In the genomic region with DNA sequence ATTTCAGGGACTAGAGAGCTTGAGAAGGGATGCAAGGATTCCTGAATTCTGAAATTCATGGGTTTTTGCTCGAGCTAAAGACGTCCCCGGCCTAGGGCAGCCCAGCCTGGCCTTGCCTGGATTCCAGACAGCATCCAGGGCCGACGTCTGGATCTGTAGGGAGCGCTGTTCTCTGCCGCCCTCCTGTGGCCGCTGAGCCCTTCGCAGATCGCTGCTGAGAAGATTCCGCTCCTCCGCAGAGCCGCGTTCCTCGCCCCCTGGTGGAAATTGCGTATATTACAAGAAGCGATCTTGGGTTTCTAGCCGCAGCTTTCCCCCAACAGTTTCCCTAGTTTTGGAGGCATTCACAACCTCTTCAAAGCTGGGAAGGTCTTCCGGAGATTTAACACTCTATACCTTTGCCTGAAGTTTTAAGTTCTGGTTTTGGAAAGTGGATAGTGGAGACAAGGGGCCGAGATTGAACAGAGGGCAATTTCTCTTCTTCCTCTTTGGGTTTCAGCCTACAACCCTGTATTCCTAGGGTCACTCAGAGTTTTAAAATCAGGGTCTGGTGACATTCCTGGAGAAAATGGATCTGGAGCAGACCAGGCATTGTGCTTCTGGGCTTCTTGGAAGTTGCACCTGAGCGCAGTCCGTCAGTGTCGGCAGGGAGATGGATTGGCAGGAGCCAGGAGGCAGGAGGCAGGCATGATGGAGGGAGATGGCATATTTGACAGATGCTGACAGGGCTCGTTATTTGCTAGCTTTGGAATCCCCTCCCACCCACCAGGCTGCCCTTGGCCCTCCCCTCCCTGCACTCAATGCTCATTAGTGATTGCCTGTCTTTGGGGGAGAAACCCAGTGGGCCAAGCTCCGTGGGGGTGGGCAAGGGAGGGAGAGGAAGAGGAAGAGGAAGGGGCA, we compare ENCODE assay signal across 8 cellular contexts. TPM values are rescaled to one million over a fixed set of nuclear protein-coding genes. Genes with fewer than 3 reads are reported as not detected.
DNase-seq lines count a peak whose midpoint lies in the region; ATAC-seq and TF ChIP-seq lines count a peak whose summit lies in the region.

No MANE protein-coding gene starts in this region.

- H3K4me1 Mint-ChIP-seq in CD4-positive, alpha-beta memory T cell, result peaks cover 8 to 22% (median 19%) of the 10 kb centered on the region in 4 donors

- H3K4me1 ChIP-seq in CD4-positive, alpha-beta memory T cell (ENCODE audit: insufficient read depth, low read length), result peaks cover 39% of the 10 kb centered on the region

- H3K27ac Mint-ChIP-seq in CD4-positive, alpha-beta memory T cell, result peak overlapping the region in 1 of 7 donors; percentile 87

- no peaks in the 10 kb centered on the region for H3K36me3 ChIP-seq in CD4-positive, alpha-beta memory T cell (ENCODE audit: insufficient read depth, low read length)
- H3K36me3 ChIP-seq in WERI-Rb-1 (no peaks in the 10 kb centered on the region), brain microvascular endothelial cell (replicated peaks) (no peaks in the 10 kb centered on the region)

- H3K27me3 Mint-ChIP-seq in CD4-positive, alpha-beta memory T cell, result peaks cover 22 to 39% of the 10 kb centered on the region in 2 donors

- in situ Hi-C loops in brain microvascular endothelial cell (cut with HindIII; ENCODE audit: low pct_ligation_motif_present, low sequenced_read_pairs), result no loop called here

- no peaks in the 10 kb centered on the region for H3K9me3 ChIP-seq in CD4-positive, alpha-beta memory T cell (ENCODE audit: control insufficient read depth in 1 of 2, low read length in 2 of 2)
- no peaks in the 10 kb centered on the region for H3K9me3 ChIP-seq in WERI-Rb-1 (ENCODE audit: severe bottlenecking)

- H3K4me3 ChIP-seq in CD4-positive, alpha-beta memory T cell (ENCODE audit: low read length in 2 of 2), result no peak overlapping the region
- no peak overlapping the region for H3K4me3 ChIP-seq in WERI-Rb-1 (ENCODE audit: low read depth, low read length)
- no peak overlapping the region for H3K4me3 ChIP-seq in brain microvascular endothelial cell (ENCODE audit: low read depth, low read length)

- peak overlapping the region in 6 of 8 donors; percentile 48 to 84 (median 71) for H3K4me3 Mint-ChIP-seq in CD4-positive, alpha-beta memory T cell

- intact Hi-C loops in CD4-positive, alpha-beta memory T cell (cut with micrococcal nuclease), result loop anchor here (1.0 kb wide), 3 partner anchors 10 to 204 kb away; no protein-coding TSS in a partner anchor

- H3K9me3 Mint-ChIP-seq in CD4-positive, alpha-beta memory T cell, result no peaks in the 10 kb centered on the region

- CTCF ChIA-PET in CD4-positive, alpha-beta memory T cell (lab: Charles Lee; ENCODE audit: partially characterized antibody), result interaction anchor here (0.6 to 9.9 kb wide), 24 partner anchors 9 to 665 kb away, joined by 3 to 290 read pairs (median 8); a partner anchor contains a TSS

- POLR2A ChIA-PET in CD4-positive, alpha-beta memory T cell (lab: Charles Lee; ENCODE audit: partially characterized antibody), result interaction anchor here (1.0 to 2.9 kb wide), 7 partner anchors 10 to 246 kb away, joined by 3 to 21 read pairs (median 4); a partner anchor contains a TSS

- H3K27me3 ChIP-seq in CD4-positive, alpha-beta memory T cell (ENCODE audit: insufficient read depth, low read length), result peaks cover 40% of the 10 kb centered on the region
- H3K27me3 ChIP-seq in WERI-Rb-1 (ENCODE audit: insufficient read depth, low read depth, severe bottlenecking), result no peaks in the 10 kb centered on the region
- H3K27me3 ChIP-seq in brain microvascular endothelial cell (replicated peaks), result peaks cover 79% of the 10 kb centered on the region

- no peak overlapping the region for H3K27ac ChIP-seq in CD4-positive, alpha-beta memory T cell (ENCODE audit: low read depth, low read length)
- H3K27ac ChIP-seq in WERI-Rb-1 (peak overlapping the region; percentile 61), brain microvascular endothelial cell (no peak overlapping the region)

- H3K36me3 Mint-ChIP-seq in CD4-positive, alpha-beta memory T cell, result no peaks in the 10 kb centered on the region

- ATAC-seq in GM21528 (IDR thresholded peaks at IDR 0.05; ENCODE audit: low FRiP score, unreplicated experiment), result no peak

- TF ChIP-seq CTCF in WERI-Rb-1 (IDR thresholded peaks at IDR 0.05; ENCODE audit: low read depth, low read length) (peak; percentile 98), brain microvascular endothelial cell (IDR thresholded peaks at IDR 0.05; ENCODE audit: low read depth, low read length, missing control alignments) (peak; percentile 100)

- DNase-seq in CD4-positive, alpha-beta memory T cell, result peak; percentile 82 to 86 (median 84)
- DNase-seq in HCEC 1CT, result peak; percentile 81
- DNase-seq in NCI-H2196 (lab: John Stamatoyannopoulos, UW; ENCODE audit: unreplicated experiment), result peak; percentile 92
- peak; percentile 94 for DNase-seq in WERI-Rb-1
- peak; percentile 81 for DNase-seq in brain microvascular endothelial cell
- DNase-seq in iPS-NIHi11 (ENCODE audit: low spot score), result peak; percentile 90
- DNase-seq in smooth muscle cell of the brain vasculature (ENCODE audit: low read depth, low spot score), result peak; percentile 79

RNA-seq across cellular contexts. Expression of a gene that starts 4.9 kb away (rescaled TPM):
- total RNA-seq in CD4-positive, alpha-beta memory T cell, result not detected
- polyA plus RNA-seq in CD4-positive, alpha-beta memory T cell, result not detected

RNA-seq across cellular contexts. Expression of a gene that starts 19.6 kb away (rescaled TPM):
- total RNA-seq in CD4-positive, alpha-beta memory T cell, result 100 to 1,000 TPM; 177 to 178 TPM
- 10 to 100 TPM; 77.3 to 88.3 TPM for polyA plus RNA-seq in CD4-positive, alpha-beta memory T cell
